11 cellular contexts compared by ENCODE assay signal in genomic region chr3:16515885-16516420, GRCh38. TPM values are rescaled to one million over a fixed set of nuclear protein-coding genes. Genes with fewer than 3 reads are reported as not detected.
DNase-seq lines count a peak whose midpoint lies in the region; ATAC-seq and TF ChIP-seq lines count a peak whose summit lies in the region.
"Had no signal": no experiment of that assay in that cellular context is flagged by ENCODE, and none has a peak within 500 bp of the region (broad histone marks: within the 10 kb centered on the region; RNA-seq: fewer than 3 reads in every experiment).

No MANE protein-coding gene starts in this region.

- no peak for ATAC-seq in heart right ventricle
- peak; percentile 11 for ATAC-seq in effector memory CD8-positive, alpha-beta T cell (replicated peaks)
- no peak for ATAC-seq in upper lobe of left lung (ENCODE audit: low FRiP score in 2 of 2)
- ATAC-seq in GM21723 (IDR thresholded peaks at IDR 0.05; ENCODE audit: unreplicated experiment), result no peak
- no peak for ATAC-seq in aorta (ENCODE audit: low FRiP score)
- ATAC-seq: left colon had no signal

- H3K27me3 Mint-ChIP-seq in effector memory CD8-positive, alpha-beta T cell, result no peaks in the 10 kb centered on the region

- H3K9me3 ChIP-seq in heart right ventricle, result no peaks in the 10 kb centered on the region
- H3K9me3 ChIP-seq in upper lobe of left lung, result no peaks in the 10 kb centered on the region
- H3K9me3 ChIP-seq in aorta (ENCODE audit: control insufficient read depth, low read length), result no peaks in the 10 kb centered on the region

- DNase-seq in heart right ventricle, result no peak
- no peak for DNase-seq in cardiac septum (ENCODE audit: low spot score)
- peak; percentile 73 for DNase-seq in NCI-H146 (lab: John Stamatoyannopoulos, UW)
- DNase-seq in effector memory CD8-positive, alpha-beta T cell, result peak; percentile 17 to 36 (median 18)
- no peak for DNase-seq in upper lobe of left lung
- DNase-seq in central memory CD4-positive, alpha-beta T cell, result no peak
- DNase-seq in aorta, result no peak
- DNase-seq: left colon, NCI-H524 treated with DMSO at 0.1 percent for 48 hours had no signal

- TF ChIP-seq POLR2A in upper lobe of left lung (IDR thresholded peaks at IDR 0.05), result no peak

- H3K27ac ChIP-seq in heart right ventricle (peak overlapping the region; percentile 8 to 96 (median 59)), upper lobe of left lung (peak overlapping the region in 3 of 4 donors; percentile 12 to 32 (median 27)), aorta (ENCODE audit: low read depth in 1 of 2, low read length in 2 of 2) (no peak overlapping the region)
- H3K27ac ChIP-seq: C4-2B had no signal

- 51 to 57% methylated on average over 11 of the region's 11 CpGs for whole genome bisulfite sequencing in heart right ventricle, 2 donors
- 59 to 68% methylated on average over 11 of the region's 11 CpGs for WGBS in upper lobe of left lung, 2 donors
- WGBS in aorta, 2 donors, result 76% methylated on average over 11 of the region's 11 CpGs

- intact Hi-C loops in heart right ventricle (cut with DNase I) (loop anchor here (2.0 to 10.0 kb wide), 8 partner anchors 71 to 229 kb away; no protein-coding TSS in a partner anchor), cardiac septum (cut with DNase I) (loop anchor here (1.0 to 5.0 kb wide), 3 partner anchors 29 to 249 kb away; partner anchors contain the start of gene OXNAD1), aorta (cut with DNase I) (loop anchor here (10.0 kb wide), 3 partner anchors 141 to 221 kb away; no protein-coding TSS in a partner anchor)

- peaks cover 39 to 73% of the 10 kb centered on the region in 2 donors for H3K4me1 Mint-ChIP-seq in effector memory CD8-positive, alpha-beta T cell (ENCODE audit: low read depth in 2 of 2)

- peak overlapping the region; percentile 90 to 99 for H3K27ac Mint-ChIP-seq in effector memory CD8-positive, alpha-beta T cell

- peaks cover 23% of the 10 kb centered on the region for H3K36me3 Mint-ChIP-seq in effector memory CD8-positive, alpha-beta T cell (ENCODE audit: insufficient read depth)

- H3K4me3 ChIP-seq in heart right ventricle (no peak overlapping the region), upper lobe of left lung (no peak overlapping the region), aorta (ENCODE audit: low read length in 2 of 2) (no peak overlapping the region)

- no peak for TF ChIP-seq EP300 in upper lobe of left lung (IDR thresholded peaks at IDR 0.05)

- H3K4me3 Mint-ChIP-seq in effector memory CD8-positive, alpha-beta T cell, result peak overlapping the region; percentile 92 to 98

- H3K36me3 ChIP-seq in heart right ventricle, result no peaks in the 10 kb centered on the region
- H3K36me3 ChIP-seq in upper lobe of left lung, result no peaks in the 10 kb centered on the region
- H3K36me3 ChIP-seq in aorta (ENCODE audit: control insufficient read depth in 1 of 2, insufficient read depth in 2 of 2, low read length in 1 of 2), result no peaks in the 10 kb centered on the region

- peaks cover 5 to 62% (median 50%) of the 10 kb centered on the region in 9 donors for H3K4me1 ChIP-seq in heart right ventricle
- H3K4me1 ChIP-seq in upper lobe of left lung, result peaks cover 24 to 49% (median 29%) of the 10 kb centered on the region in 4 donors
- no peaks in the 10 kb centered on the region for H3K4me1 ChIP-seq in aorta (ENCODE audit: control insufficient read depth in 1 of 2, insufficient read depth in 2 of 2, low read length in 2 of 2)

- H3K27me3 ChIP-seq in heart right ventricle, result no peaks in the 10 kb centered on the region
- H3K27me3 ChIP-seq in upper lobe of left lung, result no peaks in the 10 kb centered on the region
- no peaks in the 10 kb centered on the region for H3K27me3 ChIP-seq in aorta (ENCODE audit: control insufficient read depth in 1 of 2, insufficient read depth in 2 of 2, low read length in 1 of 2)

- H3K9me3 Mint-ChIP-seq in effector memory CD8-positive, alpha-beta T cell, result no peaks in the 10 kb centered on the region

- TF ChIP-seq CTCF in heart right ventricle (IDR thresholded peaks at IDR 0.05) (no peak), upper lobe of left lung (IDR thresholded peaks at IDR 0.05) (no peak)

RNA-seq across cellular contexts. Expression of gene RFTN1, which starts 2.5 kb away (rescaled TPM):
- total RNA-seq in heart right ventricle, result 10 to 100 TPM; 17.4 to 32.2 (median 24.0) TPM
- polyA plus RNA-seq in heart right ventricle, result 10 to 100 TPM; 20.5 to 25.9 TPM
- 26.5 TPM for total RNA-seq in cardiac septum
- total RNA-seq in upper lobe of left lung, result 100 to 1,000 TPM in 2 of 6 donors, 10 to 100 TPM in 4; 62.1 to 121 (median 76.1) TPM
- total RNA-seq in aorta, result 100 to 1,000 TPM in 1 of 2 donors, 10 to 100 TPM in 1; 87.3 to 119 TPM
- polyA plus RNA-seq in aorta, result 10 to 100 TPM; 12.7 to 31.4 TPM

Comparison
In these comparisons a context has a peak if more than half of its experiments do, and no peak if none do; other contexts are left out.
1. DNase-seq: peak in NCI-H146 (single experiment) and effector memory CD8-positive, alpha-beta T cell (3 of 3); none in heart right ventricle (0 of 2), cardiac septum (single experiment), upper lobe of left lung (0 of 2), central memory CD4-positive, alpha-beta T cell (single experiment) and aorta (0 of 2).
2. H3K27ac ChIP-seq: peak in heart right ventricle (10 of 10) and upper lobe of left lung (3 of 4); none in aorta (0 of 2).